8 cellular contexts compared by ENCODE assay signal in the genomic region with DNA sequence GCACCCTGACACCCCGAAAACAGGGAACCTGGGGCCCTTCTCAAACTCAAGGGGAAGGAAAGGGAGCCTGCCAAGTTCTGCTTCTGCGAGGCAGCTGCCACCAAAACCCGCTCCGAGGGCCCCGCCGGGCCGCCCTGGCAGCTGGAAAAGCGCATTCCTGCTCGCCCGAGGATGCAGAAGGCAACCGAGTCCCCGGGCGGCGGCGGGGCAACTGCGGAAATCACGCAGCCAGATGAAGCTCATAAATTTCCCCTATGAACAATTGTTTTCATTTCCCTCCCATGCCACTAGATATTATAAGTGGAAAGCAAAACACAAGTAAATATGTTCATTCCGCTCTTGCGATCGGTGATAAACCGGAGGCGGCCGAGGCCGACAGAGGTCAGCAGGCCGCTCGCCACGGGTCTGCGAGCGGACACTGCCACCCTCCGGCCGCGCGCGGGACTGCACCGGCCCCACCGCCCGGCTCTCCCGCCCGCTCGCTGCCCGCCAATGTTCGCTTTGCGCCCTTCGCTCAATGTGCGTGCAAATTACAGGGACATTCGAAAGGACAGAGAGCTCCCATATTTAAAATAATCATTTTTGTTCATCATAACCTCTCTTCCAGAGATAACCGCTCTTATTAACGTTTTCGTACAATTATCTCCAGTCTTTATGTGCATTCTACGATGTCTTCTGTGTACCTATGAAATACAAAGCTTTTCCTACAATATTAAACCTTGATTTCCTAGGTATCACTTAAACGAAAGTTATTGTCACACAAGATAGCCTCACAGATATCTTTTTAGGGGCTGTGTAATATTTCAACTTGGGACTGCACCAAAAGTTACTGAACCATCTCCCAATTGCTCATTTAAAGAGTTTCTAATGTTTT.
DNase-seq lines count a peak whose midpoint lies in the region; ATAC-seq, FAIRE-seq and TF ChIP-seq lines count a peak whose summit lies in the region.

No MANE protein-coding gene starts in this region.

- intact Hi-C loops in heart right ventricle (cut with DNase I): loop anchor here (2.0 to 10.0 kb wide), 13 partner anchors 180 to 1557 kb away; no protein-coding TSS in a partner anchor

- H3K9me3 ChIP-seq in heart right ventricle: no peaks in the 10 kb centered on the region

- in situ Hi-C loops in SK-MEL-5 (cut with HindIII; ENCODE audit: low pct_unique_long_range_greater_than_20kb, low sequenced_read_pairs): no loop called here

- WGBS in heart right ventricle, 2 donors: 4 to 6% methylated on average over 51 of the region's 51 CpGs

- H3K36me3 ChIP-seq in heart right ventricle: no peaks in the 10 kb centered on the region

- H3K27me3 Mint-ChIP-seq in activated naive CD4-positive, alpha-beta T cell treated with anti-CD3 and anti-CD28 coated beads, Interleukin-2, amount 50 U/mL, for 24 hours: peaks cover 22% of the 10 kb centered on the region

- peak overlapping the region; percentile 83 for H3K4me3 Mint-ChIP-seq in activated naive CD4-positive, alpha-beta T cell treated with anti-CD3 and anti-CD28 coated beads, Interleukin-2, amount 50 U/mL, for 24 hours

- DNase-seq in DMS53 (lab: John Stamatoyannopoulos, UW): peak; percentile 66
- DNase-seq in DMS53 treated with DMSO at 0.1 percent for 48 hours (lab: John Stamatoyannopoulos, UW; ENCODE audit: unreplicated experiment): no peak
- DNase-seq in SK-MEL-5 (ENCODE audit: low read depth, low spot score): peak; percentile 44
- DNase-seq in heart right ventricle: peak; percentile 37 to 67
- DNase-seq in putamen (ENCODE audit: low spot score): peak; percentile 22
- DNase-seq in RCC 7860 (ENCODE audit: low spot score): no peak

- peaks cover 7% of the 10 kb centered on the region for H3K4me1 Mint-ChIP-seq in activated naive CD4-positive, alpha-beta T cell treated with anti-CD3 and anti-CD28 coated beads, Interleukin-2, amount 50 U/mL, for 24 hours

- peak; percentile 98 to 100 (median 100) for TF ChIP-seq CTCF in heart right ventricle (IDR thresholded peaks at IDR 0.05)

- H3K27me3 ChIP-seq in heart right ventricle: peaks cover 0 to 72% (median 57%) of the 10 kb centered on the region in 7 donors

- no peak overlapping the region for H3K27ac ChIP-seq in heart right ventricle

- H3K4me3 ChIP-seq in heart right ventricle: peak overlapping the region in 8 of 10 donors; percentile 14 to 48 (median 34)

- no peaks in the 10 kb centered on the region for H3K36me3 Mint-ChIP-seq in activated naive CD4-positive, alpha-beta T cell treated with anti-CD3 and anti-CD28 coated beads, Interleukin-2, amount 50 U/mL, for 24 hours

- H3K9me3 Mint-ChIP-seq in activated naive CD4-positive, alpha-beta T cell treated with anti-CD3 and anti-CD28 coated beads, Interleukin-2, amount 50 U/mL, for 24 hours: no peaks in the 10 kb centered on the region

- H3K4me1 ChIP-seq in heart right ventricle: peaks cover 0 to 11% (median 5%) of the 10 kb centered on the region in 9 donors

- H3K27ac Mint-ChIP-seq in activated naive CD4-positive, alpha-beta T cell treated with anti-CD3 and anti-CD28 coated beads, Interleukin-2, amount 50 U/mL, for 24 hours: no peak overlapping the region

- peak; percentile 81 for ATAC-seq in HG03159 (IDR thresholded peaks at IDR 0.05; ENCODE audit: unreplicated experiment)
- ATAC-seq in heart right ventricle: peak; percentile 83 to 92 (median 86)

- FAIRE-seq in RCC 7860 (lab: Jason Lieb, UNC): no peak

Comparison
In these comparisons a context has a peak if more than half of its experiments do, and no peak if none do; other contexts are left out.
1. DNase-seq: peak in DMS53 (single experiment), SK-MEL-5 (single experiment), heart right ventricle (2 of 2) and putamen (single experiment); none in DMS53 treated with DMSO at 0.1 percent for 48 hours (single experiment) and RCC 7860 (single experiment).